Comparison of ENCODE assay signal across 9 cellular contexts in the genomic region with DNA sequence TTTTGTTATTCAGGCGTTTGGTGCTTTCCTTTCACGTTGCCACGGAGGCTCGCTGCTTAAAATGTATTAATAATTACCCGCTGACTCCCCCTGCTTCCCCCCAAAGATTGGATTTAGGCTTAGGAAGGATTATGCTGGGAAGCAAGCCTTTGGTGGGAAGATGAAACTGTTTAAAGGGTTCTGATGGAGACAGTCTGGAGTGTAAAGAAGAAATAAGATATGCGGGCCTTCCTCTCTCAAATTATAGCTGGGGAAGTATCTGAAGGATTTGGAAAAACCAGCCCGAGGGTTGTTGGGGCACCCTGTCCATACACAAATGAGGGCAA. TPM values are rescaled to one million over a fixed set of nuclear protein-coding genes. Genes with fewer than 3 reads are reported as not detected.
DNase-seq lines count a peak whose midpoint lies in the region; ATAC-seq and TF ChIP-seq lines count a peak whose summit lies in the region.
"Had no signal": no experiment of that assay in that cellular context is flagged by ENCODE, and none has a peak within 500 bp of the region (broad histone marks: within the 10 kb centered on the region; RNA-seq: fewer than 3 reads in every experiment).

No MANE protein-coding gene starts in this region.

- DNase-seq in left ventricle myocardium inferior = no peak
- no peak for DNase-seq in Right ventricle myocardium inferior (ENCODE audit: missing footprints)
- no peak for DNase-seq in cardiac fibroblast (ENCODE audit: low read depth in 2 of 2)
- no peak for DNase-seq in vagina (ENCODE audit: extremely low spot score in 2 of 2)
- DNase-seq in middle frontal gyrus (ENCODE audit: extremely low spot score, low spot score) = no peak
- DNase-seq in hippocampal formation (lab: John Stamatoyannopoulos, UW) = no peak
- DNase-seq in HuH-7 (ENCODE audit: low spot score) = no peak
- DNase-seq: NCI-H1436 had no signal

- H3K27me3 ChIP-seq in left ventricle myocardium inferior (ENCODE audit: low read depth) (no peaks in the 10 kb centered on the region), mucosa of rectum (ENCODE audit: control insufficient read depth in 2 of 2, insufficient read depth in 2 of 2, low read length in 2 of 2) (peaks cover 2 to 6% of the 10 kb centered on the region in 2 donors), vagina (no peaks in the 10 kb centered on the region)

- H3K4me3 ChIP-seq in left ventricle myocardium inferior (peak overlapping the region; percentile 89), cardiac fibroblast (replicated peaks in 1 of 2; ENCODE audit: low read depth in 2 of 2, low read length in 2 of 2) (peak overlapping the region; percentile 80 to 84), mucosa of rectum (ENCODE audit: low read length in 2 of 2) (peak overlapping the region; percentile 69 to 75), vagina (peak overlapping the region; percentile 74 to 84)

- no peak overlapping the region for H3K27ac ChIP-seq in left ventricle myocardium inferior (replicated peaks)
- H3K27ac ChIP-seq in mucosa of rectum (ENCODE audit: low read depth in 2 of 2, low read length in 2 of 2) = no peak overlapping the region
- peak overlapping the region; percentile 88 for H3K27ac ChIP-seq in vagina

- H3K9me3 ChIP-seq in left ventricle myocardium inferior (replicated peaks) (no peaks in the 10 kb centered on the region), mucosa of rectum (ENCODE audit: control insufficient read depth in 2 of 2, low read length in 2 of 2) (no peaks in the 10 kb centered on the region), vagina (no peaks in the 10 kb centered on the region)

- H3K36me3 ChIP-seq in left ventricle myocardium inferior = no peaks in the 10 kb centered on the region
- no peaks in the 10 kb centered on the region for H3K36me3 ChIP-seq in mucosa of rectum (ENCODE audit: control insufficient read depth in 2 of 2, insufficient read depth in 2 of 2, low read length in 2 of 2)
- no peaks in the 10 kb centered on the region for H3K36me3 ChIP-seq in vagina

- no peak for ATAC-seq in Right ventricle myocardium inferior

- intact Hi-C loops in left ventricle myocardium inferior (cut with micrococcal nuclease) (loop anchor here (10.0 kb wide), 1 partner anchor 137 kb away; no protein-coding TSS in a partner anchor), Right ventricle myocardium inferior (cut with DNase I) (loop anchor here (2.0 kb wide), 1 partner anchor 143 kb away; no protein-coding TSS in a partner anchor), vagina (cut with DNase I) (loop anchor here (10.0 kb wide), 2 partner anchors 103 to 107 kb away; no protein-coding TSS in a partner anchor)

- TF ChIP-seq CTCF in left ventricle myocardium inferior (IDR thresholded peaks at IDR 0.05; ENCODE audit: borderline replicate concordance) (no peak), cardiac fibroblast (IDR thresholded peaks at IDR 0.05; ENCODE audit: low read depth, low read length) (no peak), vagina (IDR thresholded peaks at IDR 0.05) (no peak)

- peak overlapping the region; percentile 65 to 67 for H3K9ac ChIP-seq in mucosa of rectum (ENCODE audit: low read depth in 1 of 2, low read length in 2 of 2)

- no peak for TF ChIP-seq POLR2A in vagina (IDR thresholded peaks at IDR 0.05)

- H3K4me1 ChIP-seq in left ventricle myocardium inferior = peaks cover 50% of the 10 kb centered on the region
- peaks cover 5 to 12% of the 10 kb centered on the region in 2 donors for H3K4me1 ChIP-seq in mucosa of rectum (ENCODE audit: control insufficient read depth in 2 of 2, insufficient read depth in 2 of 2, low read length in 2 of 2)
- H3K4me1 ChIP-seq in vagina = peaks cover 66% of the 10 kb centered on the region

RNA-seq across cellular contexts. Expression of gene KSR1, which starts 1.1 kb away (rescaled TPM):
- total RNA-seq in left ventricle myocardium inferior (9.5 TPM), Right ventricle myocardium inferior (9.5 TPM), vagina (40.3 TPM)
